In the genomic region with DNA sequence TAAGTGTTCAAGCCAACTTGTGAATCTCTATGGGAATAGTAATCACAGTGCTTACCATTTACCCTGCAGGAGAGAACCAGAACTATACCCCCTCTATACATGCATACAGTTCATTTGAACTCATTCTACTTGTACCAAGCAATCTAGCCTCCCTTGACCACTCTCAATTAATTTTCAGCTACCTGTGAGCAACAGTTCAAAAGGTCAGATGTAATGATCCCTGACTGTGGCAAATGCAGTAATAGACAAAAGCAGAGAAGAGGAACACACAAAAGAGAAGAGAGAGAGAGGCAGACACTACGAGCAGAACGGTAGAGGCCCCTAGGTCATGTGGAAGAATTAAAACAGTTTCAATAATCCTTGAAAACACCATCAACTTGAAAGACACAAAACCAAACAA, we compare ENCODE assay signal across 27 cellular contexts.
"Had no signal": no experiment of that assay in that cellular context is flagged by ENCODE, and none has a peak within 500 bp of the region (broad histone marks: within the 10 kb centered on the region; RNA-seq: fewer than 3 reads in every experiment).

No MANE protein-coding gene starts in this region.

- H3K4me3 ChIP-seq: ovary, skin epidermis, stomach, thyroid gland, upper lobe of left lung had no signal

- ATAC-seq: left ventricle myocardium superior, T-cell had no signal

- H3K27me3 Mint-ChIP-seq: progenitor cell of endocrine pancreas had no signal

- H3K27ac Mint-ChIP-seq: activated naive CD4-positive, alpha-beta T cell treated with anti-CD3 and anti-CD28 coated beads for 36 hours; activated naive CD8-positive, alpha-beta T cell treated with anti-CD3 and anti-CD28 coated beads for 36 hours; immature natural killer cell; progenitor cell of endocrine pancreas; stimulated activated naive B cell treated with anti-CD40 and anti-IgM and Interleukin-4, amounts not matched to agents 10 μg/mL and 1 μg/mL and 100 μg/mL, for 72 hours; T-cell had no signal

- FAIRE-seq: astrocyte, endothelial cell of umbilical vein had no signal

- H3K4me3 Mint-ChIP-seq: activated naive CD4-positive, alpha-beta T cell treated with anti-CD3 and anti-CD28 coated beads for 36 hours; activated naive CD8-positive, alpha-beta T cell treated with anti-CD3 and anti-CD28 coated beads for 36 hours; immature natural killer cell; nephron; stimulated activated naive B cell treated with anti-CD40 and anti-IgM and Interleukin-4, amounts not matched to agents 10 μg/mL and 1 μg/mL and 100 μg/mL, for 72 hours; T-cell had no signal

- H3K9me3 ChIP-seq: ovary, thyroid gland, upper lobe of left lung had no signal

- H3K4me1 ChIP-seq: stomach, thyroid gland, upper lobe of left lung had no signal

- H3K36me3 Mint-ChIP-seq: activated naive CD8-positive, alpha-beta T cell treated with anti-CD3 and anti-CD28 coated beads for 36 hours; immature natural killer cell; stimulated activated naive B cell treated with anti-CD40 and anti-IgM and Interleukin-4, amounts not matched to agents 10 μg/mL and 1 μg/mL and 100 μg/mL, for 72 hours; T-cell had no signal

- H3K27ac ChIP-seq: brain microvascular endothelial cell, ovary, skin epidermis, stomach, thyroid gland, upper lobe of left lung, VCaP had no signal

- H3K27me3 ChIP-seq: brain microvascular endothelial cell, ovary, stomach, thyroid gland, upper lobe of left lung had no signal

- DNase-seq: activated CD4-positive, alpha-beta T cell treated with anti-CD3 and anti-CD28 coated beads for 4 hours; activated CD4-positive, alpha-beta T cell treated with anti-CD3 and anti-CD28 coated beads, Interleukin-2, amount 50 U/mL, for 4 hours; activated CD8-positive, alpha-beta memory T cell treated with anti-CD3 and anti-CD28 coated beads for 24 hours; activated effector memory CD4-positive, alpha-beta T cell treated with anti-CD3 and anti-CD28 coated beads, Interleukin-2, amount 50 U/mL, for 16 hours; activated naive CD4-positive, alpha-beta T cell treated with anti-CD3 and anti-CD28 coated beads for 36 hours; activated naive CD8-positive, alpha-beta T cell treated with anti-CD3 and anti-CD28 coated beads for 36 hours; brain microvascular endothelial cell; cortex of kidney; head of caudate nucleus; hippocampal formation; immature natural killer cell; left ventricle myocardium superior; ovary; retina; stimulated activated CD4-positive, alpha-beta T cell treated with anti-CD3 and anti-CD28 coated beads, Interleukin-4, amount 100 ng/mL, for 24 hours; stimulated activated CD8-positive, alpha-beta memory T cell treated with anti-CD3 and anti-CD28 coated beads, Interleukin-4, amount 100 ng/mL, for 48 hours; stimulated activated naive B cell treated with anti-CD40 and anti-IgM and Interleukin-4, amounts not matched to agents 10 μg/mL and 1 μg/mL and 100 μg/mL, for 72 hours; stomach; T-cell; thyroid gland; upper lobe of left lung had no signal

- H3K36me3 ChIP-seq: brain microvascular endothelial cell, ovary, stomach, thyroid gland, upper lobe of left lung had no signal

- H3K4me1 Mint-ChIP-seq: activated naive CD8-positive, alpha-beta T cell treated with anti-CD3 and anti-CD28 coated beads for 36 hours; immature natural killer cell; nephron; stimulated activated naive B cell treated with anti-CD40 and anti-IgM and Interleukin-4, amounts not matched to agents 10 μg/mL and 1 μg/mL and 100 μg/mL, for 72 hours; T-cell had no signal
